Comparison of ENCODE assay signal across 31 cellular contexts in the genomic region with DNA sequence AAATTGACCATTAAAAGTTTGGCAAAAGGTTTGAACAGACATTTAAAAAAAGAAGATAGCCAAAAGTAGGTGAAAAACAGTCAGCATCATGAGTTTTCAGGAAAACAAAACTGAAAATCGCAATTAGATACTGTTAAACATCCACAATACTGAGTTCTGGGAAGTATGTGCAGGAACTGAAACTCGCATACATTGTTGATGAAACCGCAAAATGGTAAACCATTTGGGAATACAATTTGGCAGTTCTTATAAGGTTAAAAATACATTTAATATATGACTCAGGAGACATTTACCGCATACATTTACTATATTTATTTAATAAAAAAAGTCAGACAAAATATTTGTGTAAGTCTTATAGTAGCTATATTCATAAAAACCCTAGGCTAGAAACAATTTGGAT.
"Had no signal": no experiment of that assay in that cellular context is flagged by ENCODE, and none has a peak within 500 bp of the region (broad histone marks: within the 10 kb centered on the region; RNA-seq: fewer than 3 reads in every experiment).

No MANE protein-coding gene starts in this region.

- H3K4me1 Mint-ChIP-seq: brain; nephron progenitor cell; stimulated activated memory B cell treated with anti-CD40 and anti-IgM and Interleukin-4, amounts not matched to agents 10 μg/mL and 1 μg/mL and 100 μg/mL, for 72 hours; stimulated activated naive CD8-positive, alpha-beta T cell treated with anti-CD3 and anti-CD28 coated beads, Interleukin-15, amount 100 ng/mL, for 72 hours had no signal

- H3K27me3 ChIP-seq: cardiac muscle cell, colonic mucosa, gastrocnemius medialis, neutrophil, sigmoid colon, vagina had no signal

- H3K79me2 ChIP-seq: parathyroid adenoma had no signal

- H2AFZ ChIP-seq: parathyroid adenoma had no signal

- DNase-seq: activated CD4-positive, alpha-beta T cell treated with anti-CD3 and anti-CD28 coated beads for 4 hours; activated CD4-positive, alpha-beta T cell treated with anti-CD3 and anti-CD28 coated beads, Interleukin-2, amount 50 U/mL, for 4 hours; activated naive CD4-positive, alpha-beta T cell treated with Interleukin-2 at 50 U/mL for 16 hours; activated T-cell treated with anti-CD3 and anti-CD28 coated beads for 4 hours; activated T-cell treated with anti-CD3 and anti-CD28 coated beads, Interleukin-2, amount 50 U/mL, for 72 hours; anterior cingulate cortex; cerebellar nuclear complex; colonic mucosa; effector CD8-positive, alpha-beta T cell; gastrocnemius medialis; hippocampal formation; left cardiac atrium; left ventricle myocardium superior; nephron progenitor cell; psoas muscle; sigmoid colon; stimulated activated CD4-positive, alpha-beta T cell treated with anti-CD3 and anti-CD28 coated beads, Interleukin-1b, Interleukin-23, amount 100 ng/mL, for 48 hours; stimulated activated CD4-positive, alpha-beta T cell treated with anti-CD3 and anti-CD28 coated beads, Interleukin-4, amount 100 ng/mL, for 4 hours; stimulated activated CD8-positive, alpha-beta memory T cell treated with anti-CD3 and anti-CD28 coated beads, Interleukin-4, amount 100 ng/mL, for 48 hours; stimulated activated naive CD8-positive, alpha-beta T cell treated with anti-CD3 and anti-CD28 coated beads, Interleukin-15, amount 100 ng/mL, for 72 hours; substantia nigra had no signal

- H3K27ac Mint-ChIP-seq: activated naive CD8-positive, alpha-beta T cell; activated T-cell treated with anti-CD3 and anti-CD28 coated beads, Interleukin-2, amount 50 U/mL, for 72 hours; brain; nephron progenitor cell; stimulated activated memory B cell treated with anti-CD40 and anti-IgM and Interleukin-4, amounts not matched to agents 10 μg/mL and 1 μg/mL and 100 μg/mL, for 72 hours; stimulated activated naive CD8-positive, alpha-beta T cell treated with anti-CD3 and anti-CD28 coated beads, Interleukin-15, amount 100 ng/mL, for 72 hours; type B pancreatic cell had no signal

- H3K4me2 ChIP-seq: smooth muscle cell had no signal

- H3K9ac ChIP-seq: parathyroid adenoma had no signal

- H3K36me3 ChIP-seq: cardiac muscle cell, colonic mucosa, gastrocnemius medialis, neutrophil, sigmoid colon, vagina had no signal

- H3K36me3 Mint-ChIP-seq: activated naive CD8-positive, alpha-beta T cell; brain; stimulated activated memory B cell treated with anti-CD40 and anti-IgM and Interleukin-4, amounts not matched to agents 10 μg/mL and 1 μg/mL and 100 μg/mL, for 72 hours; type B pancreatic cell had no signal

- H3K9me3 Mint-ChIP-seq: brain; nephron progenitor cell; stimulated activated memory B cell treated with anti-CD40 and anti-IgM and Interleukin-4, amounts not matched to agents 10 μg/mL and 1 μg/mL and 100 μg/mL, for 72 hours; type B pancreatic cell had no signal

- H3K27ac ChIP-seq: cardiac muscle cell, colonic mucosa, gastrocnemius medialis, neutrophil, parathyroid adenoma, psoas muscle, sigmoid colon, vagina, VCaP had no signal

- H3K4me3 ChIP-seq: cardiac muscle cell, colonic mucosa, gastrocnemius medialis, psoas muscle, sigmoid colon, smooth muscle cell, vagina had no signal

- H3K9me3 ChIP-seq: colonic mucosa, gastrocnemius medialis, neutrophil, psoas muscle, sigmoid colon, vagina had no signal

- ATAC-seq: activated T-cell treated with anti-CD3 and anti-CD28 coated beads, Interleukin-2, amount 50 U/mL, for 72 hours; gastrocnemius medialis; left cardiac atrium; left ventricle myocardium superior; psoas muscle; stimulated activated memory B cell treated with anti-CD40 and anti-IgM and Interleukin-4, amounts not matched to agents 10 μg/mL and 1 μg/mL and 100 μg/mL, for 72 hours; stimulated activated naive CD8-positive, alpha-beta T cell treated with anti-CD3 and anti-CD28 coated beads, Interleukin-15, amount 100 ng/mL, for 72 hours had no signal

- H3K27me3 Mint-ChIP-seq: activated naive CD8-positive, alpha-beta T cell; brain; stimulated activated memory B cell treated with anti-CD40 and anti-IgM and Interleukin-4, amounts not matched to agents 10 μg/mL and 1 μg/mL and 100 μg/mL, for 72 hours; stimulated activated naive CD8-positive, alpha-beta T cell treated with anti-CD3 and anti-CD28 coated beads, Interleukin-15, amount 100 ng/mL, for 72 hours; type B pancreatic cell had no signal

- H3K4me1 ChIP-seq: colonic mucosa, gastrocnemius medialis, parathyroid adenoma, psoas muscle, sigmoid colon, vagina had no signal

- H3K4me3 Mint-ChIP-seq: activated naive CD8-positive, alpha-beta T cell; activated T-cell treated with anti-CD3 and anti-CD28 coated beads, Interleukin-2, amount 50 U/mL, for 72 hours; brain; nephron progenitor cell; stimulated activated memory B cell treated with anti-CD40 and anti-IgM and Interleukin-4, amounts not matched to agents 10 μg/mL and 1 μg/mL and 100 μg/mL, for 72 hours; stimulated activated naive CD8-positive, alpha-beta T cell treated with anti-CD3 and anti-CD28 coated beads, Interleukin-15, amount 100 ng/mL, for 72 hours; type B pancreatic cell had no signal
